1 cellular context compared by ENCODE assay signal in the genomic region with DNA sequence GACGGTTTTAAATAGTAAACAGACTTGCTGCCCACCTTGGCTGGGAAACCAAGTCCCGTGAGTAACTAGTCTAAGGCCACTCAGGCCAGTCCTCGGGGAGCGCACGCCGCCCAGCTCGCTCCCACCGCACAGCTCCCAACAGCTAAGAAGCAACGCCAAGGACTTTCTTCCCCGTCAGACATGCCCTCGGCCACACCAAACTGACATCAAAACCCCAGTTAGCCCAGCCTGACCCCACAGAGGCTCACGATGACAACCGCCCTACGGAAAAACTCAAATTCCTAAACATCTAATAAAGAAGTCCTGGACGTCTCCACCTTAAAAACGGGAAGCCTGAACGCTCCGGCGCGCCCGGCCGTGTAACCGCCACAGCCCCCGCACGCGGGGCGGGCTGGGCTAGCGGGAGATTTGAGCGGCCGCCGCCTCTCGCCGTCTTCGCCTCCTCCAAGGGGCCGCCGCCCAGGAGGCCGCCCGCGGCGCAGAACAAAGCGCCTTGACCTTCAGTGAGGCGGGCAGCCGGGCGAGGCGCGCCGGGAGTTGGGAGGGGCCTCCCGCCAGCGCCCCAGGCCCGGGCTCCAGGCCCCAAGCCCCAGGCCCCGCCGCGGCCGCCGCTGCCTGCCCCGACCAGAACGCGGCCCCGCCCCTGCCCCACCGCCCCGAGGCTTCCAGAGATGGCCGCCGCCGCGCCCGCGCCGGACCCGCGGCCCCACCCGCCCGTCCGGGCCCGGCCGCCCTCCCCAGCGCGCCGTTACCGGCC.
TF ChIP-seq lines count a peak whose summit lies in the region.

No MANE protein-coding gene starts in this region.

TF ChIP-seq in K562, 482 proteins besides CTCF, POLR2A, EP300 and RAD21 (continued from another document and continues in another):
- TF ChIP-seq, protein P1, sequence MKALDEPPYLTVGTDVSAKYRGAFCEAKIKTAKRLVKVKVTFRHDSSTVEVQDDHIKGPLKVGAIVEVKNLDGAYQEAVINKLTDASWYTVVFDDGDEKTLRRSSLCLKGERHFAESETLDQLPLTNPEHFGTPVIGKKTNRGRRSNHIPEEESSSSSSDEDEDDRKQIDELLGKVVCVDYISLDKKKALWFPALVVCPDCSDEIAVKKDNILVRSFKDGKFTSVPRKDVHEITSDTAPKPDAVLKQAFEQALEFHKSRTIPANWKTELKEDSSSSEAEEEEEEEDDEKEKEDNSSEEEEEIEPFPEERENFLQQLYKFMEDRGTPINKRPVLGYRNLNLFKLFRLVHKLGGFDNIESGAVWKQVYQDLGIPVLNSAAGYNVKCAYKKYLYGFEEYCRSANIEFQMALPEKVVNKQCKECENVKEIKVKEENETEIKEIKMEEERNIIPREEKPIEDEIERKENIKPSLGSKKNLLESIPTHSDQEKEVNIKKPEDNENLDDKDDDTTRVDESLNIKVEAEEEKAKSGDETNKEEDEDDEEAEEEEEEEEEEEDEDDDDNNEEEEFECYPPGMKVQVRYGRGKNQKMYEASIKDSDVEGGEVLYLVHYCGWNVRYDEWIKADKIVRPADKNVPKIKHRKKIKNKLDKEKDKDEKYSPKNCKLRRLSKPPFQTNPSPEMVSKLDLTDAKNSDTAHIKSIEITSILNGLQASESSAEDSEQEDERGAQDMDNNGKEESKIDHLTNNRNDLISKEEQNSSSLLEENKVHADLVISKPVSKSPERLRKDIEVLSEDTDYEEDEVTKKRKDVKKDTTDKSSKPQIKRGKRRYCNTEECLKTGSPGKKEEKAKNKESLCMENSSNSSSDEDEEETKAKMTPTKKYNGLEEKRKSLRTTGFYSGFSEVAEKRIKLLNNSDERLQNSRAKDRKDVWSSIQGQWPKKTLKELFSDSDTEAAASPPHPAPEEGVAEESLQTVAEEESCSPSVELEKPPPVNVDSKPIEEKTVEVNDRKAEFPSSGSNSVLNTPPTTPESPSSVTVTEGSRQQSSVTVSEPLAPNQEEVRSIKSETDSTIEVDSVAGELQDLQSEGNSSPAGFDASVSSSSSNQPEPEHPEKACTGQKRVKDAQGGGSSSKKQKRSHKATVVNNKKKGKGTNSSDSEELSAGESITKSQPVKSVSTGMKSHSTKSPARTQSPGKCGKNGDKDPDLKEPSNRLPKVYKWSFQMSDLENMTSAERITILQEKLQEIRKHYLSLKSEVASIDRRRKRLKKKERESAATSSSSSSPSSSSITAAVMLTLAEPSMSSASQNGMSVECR (CRISPR knock-in tag; IDR thresholded peaks at IDR 0.05) = peak; percentile 33; the same call in 1 of the 2 replicates
- TF ChIP-seq, protein P2, sequence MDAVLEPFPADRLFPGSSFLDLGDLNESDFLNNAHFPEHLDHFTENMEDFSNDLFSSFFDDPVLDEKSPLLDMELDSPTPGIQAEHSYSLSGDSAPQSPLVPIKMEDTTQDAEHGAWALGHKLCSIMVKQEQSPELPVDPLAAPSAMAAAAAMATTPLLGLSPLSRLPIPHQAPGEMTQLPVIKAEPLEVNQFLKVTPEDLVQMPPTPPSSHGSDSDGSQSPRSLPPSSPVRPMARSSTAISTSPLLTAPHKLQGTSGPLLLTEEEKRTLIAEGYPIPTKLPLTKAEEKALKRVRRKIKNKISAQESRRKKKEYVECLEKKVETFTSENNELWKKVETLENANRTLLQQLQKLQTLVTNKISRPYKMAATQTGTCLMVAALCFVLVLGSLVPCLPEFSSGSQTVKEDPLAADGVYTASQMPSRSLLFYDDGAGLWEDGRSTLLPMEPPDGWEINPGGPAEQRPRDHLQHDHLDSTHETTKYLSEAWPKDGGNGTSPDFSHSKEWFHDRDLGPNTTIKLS (IDR thresholded peaks at IDR 0.05; ENCODE audit: borderline replicate concordance, low read depth) = 0 out of 2 replicates have a peak, but pooled peaks have one; percentile 1
- TF ChIP-seq, protein P3, sequence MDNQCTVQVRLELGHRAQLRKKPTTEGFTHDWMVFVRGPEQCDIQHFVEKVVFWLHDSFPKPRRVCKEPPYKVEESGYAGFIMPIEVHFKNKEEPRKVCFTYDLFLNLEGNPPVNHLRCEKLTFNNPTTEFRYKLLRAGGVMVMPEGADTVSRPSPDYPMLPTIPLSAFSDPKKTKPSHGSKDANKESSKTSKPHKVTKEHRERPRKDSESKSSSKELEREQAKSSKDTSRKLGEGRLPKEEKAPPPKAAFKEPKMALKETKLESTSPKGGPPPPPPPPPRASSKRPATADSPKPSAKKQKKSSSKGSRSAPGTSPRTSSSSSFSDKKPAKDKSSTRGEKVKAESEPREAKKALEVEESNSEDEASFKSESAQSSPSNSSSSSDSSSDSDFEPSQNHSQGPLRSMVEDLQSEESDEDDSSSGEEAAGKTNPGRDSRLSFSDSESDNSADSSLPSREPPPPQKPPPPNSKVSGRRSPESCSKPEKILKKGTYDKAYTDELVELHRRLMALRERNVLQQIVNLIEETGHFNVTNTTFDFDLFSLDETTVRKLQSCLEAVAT (IDR thresholded peaks at IDR 0.05) = peak; percentile 53 to 70; a peak in 2 of 4 replicates
- TF ChIP-seq YY1 (IDR thresholded peaks at IDR 0.05; ENCODE audit: borderline replicate concordance in 1 of 3, control insufficient read depth in 1 of 3, extremely low read depth in 1 of 3, insufficient read depth in 3 of 3, insufficient read length in 1 of 3, insufficient replicate concordance in 2 of 3, low read depth in 1 of 3, low read length in 2 of 3) (peak in 2 of 3 experiments; percentile 74 to 83), L3MBTL2 (IDR thresholded peaks at IDR 0.05) (peak; percentile 10; the same call in 1 of the 2 replicates), SAP30 (IDR thresholded peaks at IDR 0.05; ENCODE audit: borderline replicate concordance, insufficient read depth, low read depth, low read length, poor library complexity, severe bottlenecking) (peak; percentile 81), RBM22 (IDR thresholded peaks at IDR 0.05; ENCODE audit: low read depth, low read length, poor library complexity, severe bottlenecking) (peak; percentile 60), SMARCA5 (IDR thresholded peaks at IDR 0.05) (no peak), BRD9 (IDR thresholded peaks at IDR 0.05; ENCODE audit: low read depth, partially characterized antibody) (peak; percentile 20), BHLHE40 (IDR thresholded peaks at IDR 0.05; ENCODE audit: low read length) (peak; percentile 16; the same call in 1 of the 2 replicates), POLR2AphosphoS5 (IDR thresholded peaks at IDR 0.05; ENCODE audit: control insufficient read depth, insufficient read depth, low read depth, low read length) (peak; percentile 11; the same call in 1 of the 2 replicates), KDM5B (IDR thresholded peaks at IDR 0.05; ENCODE audit: insufficient replicate concordance, low read depth, low read length) (no peak), RBFOX2 (IDR thresholded peaks at IDR 0.05; ENCODE audit: low read depth, low read length) (peak; percentile 68), KDM4B (IDR thresholded peaks at IDR 0.05; ENCODE audit: borderline replicate concordance in 2 of 2, low read depth in 1 of 2) (no peak), ZFPM2 (CRISPR knock-in tag; IDR thresholded peaks at IDR 0.05) (no peak), POLR2B (IDR thresholded peaks at IDR 0.05; ENCODE audit: low read depth, partially characterized antibody) (peak; percentile 17), SIN3A (IDR thresholded peaks at IDR 0.05; ENCODE audit: borderline replicate concordance in 2 of 2, control insufficient read depth in 1 of 2, low read depth in 2 of 2, low read length in 2 of 2) (peak in 1 of 2 experiments; percentile 71; a peak in 2 of 4 replicates), ZNF143 (CRISPR knock-in tag; IDR thresholded peaks at IDR 0.05) (0 out of 2 replicates have a peak, but pooled peaks have one; percentile 3), ZC3H4 (CRISPR knock-in tag; IDR thresholded peaks at IDR 0.05; ENCODE audit: borderline replicate concordance) (no peak), SOX6 (IDR thresholded peaks at IDR 0.05) (peak; percentile 18; the same call in 1 of the 2 replicates), E2F3 (CRISPR knock-in tag; IDR thresholded peaks at IDR 0.05) (0 out of 2 replicates have a peak, but pooled peaks have one; percentile 13), ZNF311 (CRISPR knock-in tag; IDR thresholded peaks at IDR 0.05) (no peak)
- TF ChIP-seq, protein P4, sequence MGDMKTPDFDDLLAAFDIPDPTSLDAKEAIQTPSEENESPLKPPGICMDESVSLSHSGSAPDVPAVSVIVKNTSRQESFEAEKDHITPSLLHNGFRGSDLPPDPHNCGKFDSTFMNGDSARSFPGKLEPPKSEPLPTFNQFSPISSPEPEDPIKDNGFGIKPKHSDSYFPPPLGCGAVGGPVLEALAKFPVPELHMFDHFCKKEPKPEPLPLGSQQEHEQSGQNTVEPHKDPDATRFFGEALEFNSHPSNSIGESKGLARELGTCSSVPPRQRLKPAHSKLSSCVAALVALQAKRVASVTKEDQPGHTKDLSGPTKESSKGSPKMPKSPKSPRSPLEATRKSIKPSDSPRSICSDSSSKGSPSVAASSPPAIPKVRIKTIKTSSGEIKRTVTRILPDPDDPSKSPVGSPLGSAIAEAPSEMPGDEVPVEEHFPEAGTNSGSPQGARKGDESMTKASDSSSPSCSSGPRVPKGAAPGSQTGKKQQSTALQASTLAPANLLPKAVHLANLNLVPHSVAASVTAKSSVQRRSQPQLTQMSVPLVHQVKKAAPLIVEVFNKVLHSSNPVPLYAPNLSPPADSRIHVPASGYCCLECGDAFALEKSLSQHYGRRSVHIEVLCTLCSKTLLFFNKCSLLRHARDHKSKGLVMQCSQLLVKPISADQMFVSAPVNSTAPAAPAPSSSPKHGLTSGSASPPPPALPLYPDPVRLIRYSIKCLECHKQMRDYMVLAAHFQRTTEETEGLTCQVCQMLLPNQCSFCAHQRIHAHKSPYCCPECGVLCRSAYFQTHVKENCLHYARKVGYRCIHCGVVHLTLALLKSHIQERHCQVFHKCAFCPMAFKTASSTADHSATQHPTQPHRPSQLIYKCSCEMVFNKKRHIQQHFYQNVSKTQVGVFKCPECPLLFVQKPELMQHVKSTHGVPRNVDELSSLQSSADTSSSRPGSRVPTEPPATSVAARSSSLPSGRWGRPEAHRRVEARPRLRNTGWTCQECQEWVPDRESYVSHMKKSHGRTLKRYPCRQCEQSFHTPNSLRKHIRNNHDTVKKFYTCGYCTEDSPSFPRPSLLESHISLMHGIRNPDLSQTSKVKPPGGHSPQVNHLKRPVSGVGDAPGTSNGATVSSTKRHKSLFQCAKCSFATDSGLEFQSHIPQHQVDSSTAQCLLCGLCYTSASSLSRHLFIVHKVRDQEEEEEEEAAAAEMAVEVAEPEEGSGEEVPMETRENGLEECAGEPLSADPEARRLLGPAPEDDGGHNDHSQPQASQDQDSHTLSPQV (IDR thresholded peaks at IDR 0.05) = no peak
- TF ChIP-seq, protein P5, sequence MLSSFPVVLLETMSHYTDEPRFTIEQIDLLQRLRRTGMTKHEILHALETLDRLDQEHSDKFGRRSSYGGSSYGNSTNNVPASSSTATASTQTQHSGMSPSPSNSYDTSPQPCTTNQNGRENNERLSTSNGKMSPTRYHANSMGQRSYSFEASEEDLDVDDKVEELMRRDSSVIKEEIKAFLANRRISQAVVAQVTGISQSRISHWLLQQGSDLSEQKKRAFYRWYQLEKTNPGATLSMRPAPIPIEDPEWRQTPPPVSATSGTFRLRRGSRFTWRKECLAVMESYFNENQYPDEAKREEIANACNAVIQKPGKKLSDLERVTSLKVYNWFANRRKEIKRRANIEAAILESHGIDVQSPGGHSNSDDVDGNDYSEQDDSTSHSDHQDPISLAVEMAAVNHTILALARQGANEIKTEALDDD (IDR thresholded peaks at IDR 0.05) = 0 out of 2 replicates have a peak, but pooled peaks have one; percentile 51
- TF ChIP-seq, protein P6, sequence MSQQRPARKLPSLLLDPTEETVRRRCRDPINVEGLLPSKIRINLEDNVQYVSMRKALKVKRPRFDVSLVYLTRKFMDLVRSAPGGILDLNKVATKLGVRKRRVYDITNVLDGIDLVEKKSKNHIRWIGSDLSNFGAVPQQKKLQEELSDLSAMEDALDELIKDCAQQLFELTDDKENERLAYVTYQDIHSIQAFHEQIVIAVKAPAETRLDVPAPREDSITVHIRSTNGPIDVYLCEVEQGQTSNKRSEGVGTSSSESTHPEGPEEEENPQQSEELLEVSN (IDR thresholded peaks at IDR 0.05; ENCODE audit: borderline replicate concordance in 1 of 2, extremely low read depth in 1 of 2, insufficient read depth in 1 of 2, insufficient read length in 1 of 2, low read depth in 1 of 2, low read length in 1 of 2, poor library complexity in 1 of 2, severe bottlenecking in 1 of 2) = peak in 1 of 2 experiments; percentile 69
- TF ChIP-seq, protein P7, sequence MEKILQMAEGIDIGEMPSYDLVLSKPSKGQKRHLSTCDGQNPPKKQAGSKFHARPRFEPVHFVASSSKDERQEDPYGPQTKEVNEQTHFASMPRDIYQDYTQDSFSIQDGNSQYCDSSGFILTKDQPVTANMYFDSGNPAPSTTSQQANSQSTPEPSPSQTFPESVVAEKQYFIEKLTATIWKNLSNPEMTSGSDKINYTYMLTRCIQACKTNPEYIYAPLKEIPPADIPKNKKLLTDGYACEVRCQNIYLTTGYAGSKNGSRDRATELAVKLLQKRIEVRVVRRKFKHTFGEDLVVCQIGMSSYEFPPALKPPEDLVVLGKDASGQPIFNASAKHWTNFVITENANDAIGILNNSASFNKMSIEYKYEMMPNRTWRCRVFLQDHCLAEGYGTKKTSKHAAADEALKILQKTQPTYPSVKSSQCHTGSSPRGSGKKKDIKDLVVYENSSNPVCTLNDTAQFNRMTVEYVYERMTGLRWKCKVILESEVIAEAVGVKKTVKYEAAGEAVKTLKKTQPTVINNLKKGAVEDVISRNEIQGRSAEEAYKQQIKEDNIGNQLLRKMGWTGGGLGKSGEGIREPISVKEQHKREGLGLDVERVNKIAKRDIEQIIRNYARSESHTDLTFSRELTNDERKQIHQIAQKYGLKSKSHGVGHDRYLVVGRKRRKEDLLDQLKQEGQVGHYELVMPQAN (IDR thresholded peaks at IDR 0.05; ENCODE audit: borderline replicate concordance) = peak; percentile 81
- TF ChIP-seq, protein P8, sequence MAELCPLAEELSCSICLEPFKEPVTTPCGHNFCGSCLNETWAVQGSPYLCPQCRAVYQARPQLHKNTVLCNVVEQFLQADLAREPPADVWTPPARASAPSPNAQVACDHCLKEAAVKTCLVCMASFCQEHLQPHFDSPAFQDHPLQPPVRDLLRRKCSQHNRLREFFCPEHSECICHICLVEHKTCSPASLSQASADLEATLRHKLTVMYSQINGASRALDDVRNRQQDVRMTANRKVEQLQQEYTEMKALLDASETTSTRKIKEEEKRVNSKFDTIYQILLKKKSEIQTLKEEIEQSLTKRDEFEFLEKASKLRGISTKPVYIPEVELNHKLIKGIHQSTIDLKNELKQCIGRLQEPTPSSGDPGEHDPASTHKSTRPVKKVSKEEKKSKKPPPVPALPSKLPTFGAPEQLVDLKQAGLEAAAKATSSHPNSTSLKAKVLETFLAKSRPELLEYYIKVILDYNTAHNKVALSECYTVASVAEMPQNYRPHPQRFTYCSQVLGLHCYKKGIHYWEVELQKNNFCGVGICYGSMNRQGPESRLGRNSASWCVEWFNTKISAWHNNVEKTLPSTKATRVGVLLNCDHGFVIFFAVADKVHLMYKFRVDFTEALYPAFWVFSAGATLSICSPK (IDR thresholded peaks at IDR 0.05; ENCODE audit: borderline replicate concordance) = no peak
- TF ChIP-seq, protein P9, sequence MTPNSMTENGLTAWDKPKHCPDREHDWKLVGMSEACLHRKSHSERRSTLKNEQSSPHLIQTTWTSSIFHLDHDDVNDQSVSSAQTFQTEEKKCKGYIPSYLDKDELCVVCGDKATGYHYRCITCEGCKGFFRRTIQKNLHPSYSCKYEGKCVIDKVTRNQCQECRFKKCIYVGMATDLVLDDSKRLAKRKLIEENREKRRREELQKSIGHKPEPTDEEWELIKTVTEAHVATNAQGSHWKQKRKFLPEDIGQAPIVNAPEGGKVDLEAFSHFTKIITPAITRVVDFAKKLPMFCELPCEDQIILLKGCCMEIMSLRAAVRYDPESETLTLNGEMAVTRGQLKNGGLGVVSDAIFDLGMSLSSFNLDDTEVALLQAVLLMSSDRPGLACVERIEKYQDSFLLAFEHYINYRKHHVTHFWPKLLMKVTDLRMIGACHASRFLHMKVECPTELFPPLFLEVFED (CRISPR knock-in tag; conservative IDR thresholded peaks at IDR 0.05) = no peak
